In genomic region chr15:78846906-78847305, GRCh38 we compare ENCODE assay signal across 2 cellular contexts. TPM values are rescaled to one million over a fixed set of nuclear protein-coding genes. Genes with fewer than 3 reads are reported as not detected.
"Had no signal": no experiment of that assay in that cellular context is flagged by ENCODE, and none has a peak within 500 bp of the region (broad histone marks: within the 10 kb centered on the region; RNA-seq: fewer than 3 reads in every experiment).

No MANE protein-coding gene starts in this region.

RNA-seq across cellular contexts. Expression of gene ADAMTS7, which starts 35.6 kb away (rescaled TPM):
- polyA plus RNA-seq: naive thymus-derived CD4-positive, alpha-beta T cell; naive thymus-derived CD8-positive, alpha-beta T cell had no signal
